12 cellular contexts compared by ENCODE assay signal in the genomic region with DNA sequence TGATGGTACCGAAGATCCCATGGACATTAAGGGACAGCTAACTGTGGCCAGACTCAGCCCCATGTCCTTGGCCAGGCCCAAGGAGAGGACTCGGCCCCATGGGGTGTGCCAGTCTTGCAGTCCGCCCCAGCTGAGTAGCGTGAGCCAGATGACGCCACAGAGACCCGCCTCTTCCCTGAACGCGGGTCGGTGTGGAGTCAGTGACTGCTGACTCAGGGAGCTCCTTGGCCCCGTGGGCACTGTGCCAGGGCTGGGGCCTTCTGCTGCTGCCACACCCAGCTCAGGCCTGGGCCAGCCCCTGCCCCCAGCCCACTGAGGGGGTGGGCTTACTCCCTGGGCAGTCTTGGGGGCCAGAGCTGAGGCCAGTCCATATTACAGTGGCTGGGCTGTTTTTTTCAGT. TPM values are rescaled to one million over a fixed set of nuclear protein-coding genes. Genes with fewer than 3 reads are reported as not detected.
A peak's percentile ranks its signal among the peaks of the same experiment; 100 is the strongest.
DNase-seq lines count a peak whose midpoint lies in the region; ATAC-seq and TF ChIP-seq lines count a peak whose summit lies in the region.
"Had no signal": no experiment of that assay in that cellular context is flagged by ENCODE, and none has a peak within 500 bp of the region (broad histone marks: within the 10 kb centered on the region; RNA-seq: fewer than 3 reads in every experiment).

No MANE protein-coding gene starts in this region.

- H3K9me3 ChIP-seq in psoas muscle: no peaks in the 10 kb centered on the region

- H3K4me3 ChIP-seq in psoas muscle: no peak overlapping the region

- DNase-seq in DMS153 treated with DMSO at 0.1 percent for 48 hours (lab: John Stamatoyannopoulos, UW; ENCODE audit: unreplicated experiment) (peak; percentile 9), RPMI7951 (ENCODE audit: low read depth) (peak; percentile 78), fibroblast of the conjunctiva (ENCODE audit: low read depth) (peak; percentile 96), psoas muscle (peak; percentile 74 to 80), NCI-H1105 treated with DMSO at 0.1 percent for 48 hours (lab: John Stamatoyannopoulos, UW) (no peak)
- DNase-seq: activated CD4-positive, alpha-beta T cell treated with anti-CD3 and anti-CD28 coated beads, Interleukin-2, amount 10 ng/mL, durations not matched to agents 24 days and 14 days; effector memory CD4-positive, alpha-beta T cell; GF-D8; NCI-H1930 had no signal

- no peaks in the 10 kb centered on the region for H3K4me1 ChIP-seq in psoas muscle

- TF ChIP-seq CTCF in psoas muscle (IDR thresholded peaks at IDR 0.05): no peak

- H3K27me3 ChIP-seq in psoas muscle (ENCODE audit: insufficient read depth in 3 of 3, low read length in 2 of 3): no peaks in the 10 kb centered on the region

- intact Hi-C loops in psoas muscle (cut with DNase I): no loop called here

- H3K36me3 ChIP-seq in psoas muscle (ENCODE audit: insufficient read depth in 1 of 2, low read depth in 1 of 2): peaks cover 0 to 37% of the 10 kb centered on the region in 2 donors

- ATAC-seq in psoas muscle (peak in 3 of 4 donors; percentile 7 to 54 (median 28)), HG02588 (IDR thresholded peaks at IDR 0.05; ENCODE audit: unreplicated experiment) (no peak), HG03571 (IDR thresholded peaks at IDR 0.05; ENCODE audit: unreplicated experiment) (no peak), HG02759 (IDR thresholded peaks at IDR 0.05; ENCODE audit: unreplicated experiment) (no peak)

- 61 to 75% (median 74%) methylated on average over 10 of the region's 10 CpGs for WGBS in psoas muscle, 3 donors

- no peak overlapping the region for H3K27ac ChIP-seq in psoas muscle

RNA-seq across cellular contexts. Expression of gene PLXNA1, which starts 52.8 kb away (rescaled TPM):
- total RNA-seq in RPMI7951 (2014; rRNA removed; shearing (Covaris generic)): 44.0 and 60.2 TPM in 2 replicates
- 10 to 100 TPM; 14.7 to 20.1 (median 15.7) TPM for total RNA-seq in psoas muscle
- polyA plus RNA-seq in psoas muscle: 10 to 100 TPM in 2 of 3 donors, 1 to 10 TPM in 1; 7.7 to 18.0 (median 11.4) TPM

Comparison
In these comparisons a context has a peak if more than half of its experiments do, and no peak if none do; other contexts are left out.
1. ATAC-seq: peak in psoas muscle (3 of 4); none in HG02588 (single experiment), HG03571 (single experiment) and HG02759 (single experiment).